In genomic region chr6:161393292-161393691, GRCh38 we compare ENCODE assay signal across 12 cellular contexts.
"Had no signal": no experiment of that assay in that cellular context is flagged by ENCODE, and none has a peak within 500 bp of the region (broad histone marks: within the 10 kb centered on the region; RNA-seq: fewer than 3 reads in every experiment).

No MANE protein-coding gene starts in this region.

- H3K9me3 ChIP-seq: colonic mucosa, esophagus squamous epithelium, gastrocnemius medialis, lower lobe of right lung had no signal

- DNase-seq: cortex of kidney; effector CD8-positive, alpha-beta T cell; glutamatergic neuron; kidney; left colon; left ventricle myocardium inferior; lower lobe of right lung had no signal

- H3K4me1 ChIP-seq: colonic mucosa, lower lobe of right lung had no signal

- H3K4me3 ChIP-seq: colonic mucosa, lower lobe of right lung had no signal

- H3K27ac ChIP-seq: colonic mucosa, epithelial cell of prostate, esophagus squamous epithelium, left ventricle myocardium inferior, lower lobe of right lung had no signal

- H3K36me3 ChIP-seq: colonic mucosa, esophagus squamous epithelium, gastrocnemius medialis, heart right ventricle, left ventricle myocardium inferior, lower lobe of right lung had no signal

- H3K27me3 ChIP-seq: colonic mucosa, esophagus squamous epithelium, gastrocnemius medialis, heart right ventricle had no signal
